23 cellular contexts compared by ENCODE assay signal in the genomic region with DNA sequence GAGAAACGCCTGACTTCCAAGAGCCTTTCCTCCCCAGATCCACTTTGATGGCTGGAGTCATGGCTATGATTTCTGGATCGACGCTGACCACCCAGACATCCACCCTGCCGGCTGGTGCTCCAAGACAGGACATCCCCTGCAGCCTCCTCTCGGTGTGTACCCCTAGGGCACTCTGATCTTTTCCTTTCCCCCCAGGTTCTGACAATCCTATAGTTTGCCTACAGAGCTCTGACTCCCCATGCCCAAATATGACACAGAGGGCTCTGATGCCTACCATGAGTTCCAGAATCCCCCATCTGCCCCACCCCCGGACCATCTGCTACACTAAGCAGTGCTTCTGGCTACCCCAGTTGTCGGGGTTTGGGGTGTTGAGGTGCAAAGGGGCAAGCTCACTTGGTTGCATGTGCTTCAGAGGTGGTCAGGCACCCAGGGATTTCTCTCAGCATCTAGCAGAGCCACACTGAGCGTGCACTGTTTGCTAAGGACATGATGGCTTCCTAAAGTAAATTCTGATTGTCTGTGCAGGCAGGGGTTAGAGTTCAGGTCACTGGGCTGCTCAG.
"Had no signal": no experiment of that assay in that cellular context is flagged by ENCODE, and none has a peak within 500 bp of the region (broad histone marks: within the 10 kb centered on the region; RNA-seq: fewer than 3 reads in every experiment).

No MANE protein-coding gene starts in this region.

- H3K4me3 ChIP-seq: MG63, SJCRH30 had no signal

- H3K27ac ChIP-seq: RWPE1, SJCRH30 had no signal

- H3K36me3 ChIP-seq: MG63, SJCRH30 had no signal

- H3K27me3 ChIP-seq: MG63, SJCRH30 had no signal

- H3K9me3 ChIP-seq: MG63, SJCRH30 had no signal

- H3K4me1 ChIP-seq: SJCRH30 had no signal

- ATAC-seq: Panc1, PC-3, Right ventricle myocardium inferior, SK-N-SH treated with all-trans-retinoic acid at 6 μM for 48 hours had no signal

- DNase-seq: IMR-90; Karpas-422; KG1; MG63; NCI-H1092; NCI-H1105 treated with DMSO at 0.1 percent for 48 hours; NCI-H1436; NCI-H1694; NCI-H187 treated with DMSO at 0.1 percent for 48 hours; NCI-H2029 treated with DMSO at 0.1 percent for 48 hours; NCI-H2107; NCI-H2227 treated with DMSO at 0.1 percent for 48 hours; NCI-H524; NCI-H69; NCI-H774; NK-92 treated with Interleukin-12 subunit alpha and Interleukin-12 subunit beta, amount 100 ng/mL, for 24 hours; PC-3; SHP77 treated with DMSO at 0.1 percent for 48 hours; SJCRH30 had no signal
